20 cellular contexts compared by ENCODE assay signal in the genomic region with DNA sequence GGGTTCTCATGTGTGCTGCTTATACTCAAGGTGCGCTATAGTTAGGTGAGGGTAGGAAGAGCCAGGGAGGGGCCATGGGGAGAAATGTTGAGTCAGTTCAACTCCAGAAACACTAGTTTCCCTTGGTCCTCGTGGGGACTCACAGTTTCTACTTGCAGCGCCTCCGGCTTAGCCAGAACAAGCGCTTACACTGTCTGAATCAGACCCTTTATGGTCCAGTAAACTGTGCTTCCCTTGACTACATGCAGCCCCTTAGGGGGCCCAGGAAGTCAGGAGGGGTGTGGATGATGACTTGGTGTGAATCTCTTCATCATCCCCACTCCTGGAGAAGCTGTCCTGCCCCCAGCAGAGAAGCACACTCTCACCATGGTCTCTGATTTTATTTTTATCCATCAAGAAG.
"Had no signal": no experiment of that assay in that cellular context is flagged by ENCODE, and none has a peak within 500 bp of the region (broad histone marks: within the 10 kb centered on the region; RNA-seq: fewer than 3 reads in every experiment).

No MANE protein-coding gene starts in this region.

- H3K27ac Mint-ChIP-seq: activated naive CD4-positive, alpha-beta T cell treated with anti-CD3 and anti-CD28 coated beads for 36 hours; memory B cell; natural killer cell treated with Interleukin-12 subunit alpha and Interleukin-12 subunit beta and Interleukin-15 and Interleukin-18, amount 100 ng/mL, for 72 hours had no signal

- H3K27me3 ChIP-seq: brain microvascular endothelial cell, esophagus squamous epithelium, gastroesophageal sphincter, neutrophil, ovary, tibial artery had no signal

- H3K27me3 Mint-ChIP-seq: memory B cell; natural killer cell treated with Interleukin-12 subunit alpha and Interleukin-12 subunit beta and Interleukin-15 and Interleukin-18, amount 100 ng/mL, for 72 hours; stimulated activated naive CD8-positive, alpha-beta T cell treated with anti-CD3 and anti-CD28 coated beads, Interleukin-15, amount 100 ng/mL, for 72 hours had no signal

- DNase-seq: activated CD8-positive, alpha-beta memory T cell treated with anti-CD3 and anti-CD28 coated beads, Interleukin-2, amount 50 U/mL, for 48 hours; activated naive CD4-positive, alpha-beta T cell treated with anti-CD3 and anti-CD28 coated beads for 36 hours; activated T-cell treated with anti-CD3 and anti-CD28 coated beads, Interleukin-2, amount 50 U/mL, for 4 hours; aorta; brain microvascular endothelial cell; dermis blood vessel endothelial cell; effector CD8-positive, alpha-beta T cell; esophagus squamous epithelium; left colon; ovary; stimulated activated CD4-positive, alpha-beta T cell treated with anti-CD3 and anti-CD28 coated beads, Interleukin-4, amount 100 ng/mL, for 4 hours; stimulated activated naive CD8-positive, alpha-beta T cell treated with anti-CD3 and anti-CD28 coated beads, Interleukin-15, amount 100 ng/mL, for 72 hours; tibial artery had no signal

- H3K4me1 Mint-ChIP-seq: memory B cell; stimulated activated naive CD8-positive, alpha-beta T cell treated with anti-CD3 and anti-CD28 coated beads, Interleukin-15, amount 100 ng/mL, for 72 hours had no signal

- H3K36me3 ChIP-seq: ovary had no signal

- H3K27ac ChIP-seq: brain microvascular endothelial cell, esophagus squamous epithelium, gastroesophageal sphincter, neutrophil, ovary, prostate gland, tibial artery, VCaP had no signal

- H3K4me3 Mint-ChIP-seq: activated naive CD4-positive, alpha-beta T cell treated with anti-CD3 and anti-CD28 coated beads for 36 hours; activated T-cell treated with anti-CD3 and anti-CD28 coated beads, Interleukin-2, amount 50 U/mL, for 4 hours; memory B cell; natural killer cell treated with Interleukin-12 subunit alpha and Interleukin-12 subunit beta and Interleukin-15 and Interleukin-18, amount 100 ng/mL, for 72 hours; stimulated activated naive CD8-positive, alpha-beta T cell treated with anti-CD3 and anti-CD28 coated beads, Interleukin-15, amount 100 ng/mL, for 72 hours had no signal

- H3K4me1 ChIP-seq: esophagus squamous epithelium, gastroesophageal sphincter, prostate gland, tibial artery had no signal

- ATAC-seq: activated CD4-positive, CD25-positive, alpha-beta regulatory T cell treated with anti-CD3 and anti-CD28 coated beads, Interleukin-2, amount 50 U/mL, for 24 hours; activated T-cell treated with anti-CD3 and anti-CD28 coated beads, Interleukin-2, amount 50 U/mL, for 4 hours; left colon; stimulated activated naive CD8-positive, alpha-beta T cell treated with anti-CD3 and anti-CD28 coated beads, Interleukin-15, amount 100 ng/mL, for 72 hours had no signal

- H3K4me3 ChIP-seq: esophagus squamous epithelium, gastroesophageal sphincter, ovary, prostate gland, tibial artery had no signal

- H3K9me3 ChIP-seq: esophagus squamous epithelium, gastroesophageal sphincter, neutrophil, ovary, prostate gland, tibial artery had no signal

- H3K9me3 Mint-ChIP-seq: activated naive CD4-positive, alpha-beta T cell treated with anti-CD3 and anti-CD28 coated beads for 36 hours; activated T-cell treated with anti-CD3 and anti-CD28 coated beads, Interleukin-2, amount 50 U/mL, for 4 hours; memory B cell; natural killer cell treated with Interleukin-12 subunit alpha and Interleukin-12 subunit beta and Interleukin-15 and Interleukin-18, amount 100 ng/mL, for 72 hours; stimulated activated naive CD8-positive, alpha-beta T cell treated with anti-CD3 and anti-CD28 coated beads, Interleukin-15, amount 100 ng/mL, for 72 hours had no signal
